18 cellular contexts compared by ENCODE assay signal in the genomic region with DNA sequence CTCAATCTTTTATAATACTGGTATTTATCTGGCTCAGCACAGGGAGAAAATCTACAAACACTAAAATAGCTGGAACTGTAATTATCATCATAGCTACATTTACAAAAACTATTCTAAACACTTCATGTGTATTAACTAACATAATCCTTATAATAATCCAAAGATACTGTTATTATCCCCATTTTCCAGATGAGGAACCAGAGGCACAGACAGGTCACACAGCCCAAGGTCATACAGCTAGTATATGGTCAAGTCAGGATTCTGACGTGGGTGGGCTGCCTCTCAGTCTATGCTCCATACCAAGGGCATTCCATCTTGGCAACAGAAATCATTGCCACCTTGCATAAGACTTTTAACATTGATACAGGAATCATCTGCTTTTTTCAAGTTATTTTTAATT. TPM values are rescaled to one million over a fixed set of nuclear protein-coding genes. Genes with fewer than 3 reads are reported as not detected.
DNase-seq lines count a peak whose midpoint lies in the region; ATAC-seq, FAIRE-seq and TF ChIP-seq lines count a peak whose summit lies in the region.
"Had no signal": no experiment of that assay in that cellular context is flagged by ENCODE, and none has a peak within 500 bp of the region (broad histone marks: within the 10 kb centered on the region; RNA-seq: fewer than 3 reads in every experiment).

No MANE protein-coding gene starts in this region.

- H3K4me3 Mint-ChIP-seq in chondrocyte (ENCODE audit: unreplicated experiment) (no peak overlapping the region), osteocyte (ENCODE audit: unreplicated experiment) (no peak overlapping the region)
- no peak overlapping the region for H3K4me3 Mint-ChIP-seq in CD4-positive, alpha-beta memory T cell
- H3K4me3 Mint-ChIP-seq: CD4-positive, CD25-positive, alpha-beta regulatory T cell had no signal

- no peaks in the 10 kb centered on the region for H3K9me3 ChIP-seq in HepG2 (ENCODE audit: low read length)
- no peaks in the 10 kb centered on the region for H3K9me3 ChIP-seq in right lobe of liver
- H3K9me3 ChIP-seq in CD4-positive, alpha-beta memory T cell (ENCODE audit: control insufficient read depth in 1 of 2, low read length in 2 of 2): no peaks in the 10 kb centered on the region
- H3K9me3 ChIP-seq: BE2C, Caco-2, HAP-1 had no signal

- 86% methylated on average over 1 of the region's 1 CpG for WGBS in HepG2 (ENCODE audit: low lambda C conversion rate)
- 44% methylated on average over 1 of the region's 1 CpG for WGBS in right lobe of liver (ENCODE audit: insufficient coverage, low coverage, low lambda C conversion rate, missing lambda C conversion rate)

- H3K4me1 ChIP-seq in HepG2 (ENCODE audit: insufficient read depth, low read length): peaks cover 34% of the 10 kb centered on the region
- H3K4me1 ChIP-seq in right lobe of liver: peaks cover 0 to 42% (median 11%) of the 10 kb centered on the region in 4 donors
- no peaks in the 10 kb centered on the region for H3K4me1 ChIP-seq in CD4-positive, alpha-beta memory T cell (ENCODE audit: insufficient read depth, low read length)

- ATAC-seq in HepG2: no peak
- ATAC-seq in right lobe of liver: no peak
- no peak for ATAC-seq in HG03108 (IDR thresholded peaks at IDR 0.05; ENCODE audit: unreplicated experiment)

- TF ChIP-seq CTCF in HepG2 (CRISPR knock-in tag; IDR thresholded peaks at IDR 0.05) (no peak), right lobe of liver (IDR thresholded peaks at IDR 0.05) (no peak), chondrocyte (IDR thresholded peaks at IDR 0.05) (no peak), osteocyte (IDR thresholded peaks at IDR 0.05) (no peak)

- no peak overlapping the region for H2AFZ ChIP-seq in HepG2 (ENCODE audit: low read length)

- POLR2A ChIA-PET in HepG2 (lab: Yijun Ruan, JAX): no interaction called here
- POLR2A ChIA-PET in CD4-positive, alpha-beta memory T cell (lab: Charles Lee; ENCODE audit: partially characterized antibody): no interaction called here

- H3K9me3 Mint-ChIP-seq in chondrocyte (ENCODE audit: low read depth): no peaks in the 10 kb centered on the region
- H3K9me3 Mint-ChIP-seq in osteocyte (ENCODE audit: unreplicated experiment): no peaks in the 10 kb centered on the region
- H3K9me3 Mint-ChIP-seq in CD4-positive, alpha-beta memory T cell: no peaks in the 10 kb centered on the region

- no peaks in the 10 kb centered on the region for H3K27me3 ChIP-seq in HepG2 (ENCODE audit: control insufficient read depth in 1 of 2, insufficient read depth in 2 of 2, low read length in 2 of 2)
- no peaks in the 10 kb centered on the region for H3K27me3 ChIP-seq in right lobe of liver
- peaks cover 2% of the 10 kb centered on the region for H3K27me3 ChIP-seq in CD4-positive, alpha-beta memory T cell (ENCODE audit: insufficient read depth, low read length)
- H3K27me3 ChIP-seq: BE2C had no signal

- peaks cover 85% of the 10 kb centered on the region for H3K79me2 ChIP-seq in HepG2 (ENCODE audit: insufficient read depth, low read length)

- no peak for TF ChIP-seq RAD21 in HepG2 (CRISPR knock-in tag; IDR thresholded peaks at IDR 0.05)

- no peak for TF ChIP-seq POLR2A in HepG2 (IDR thresholded peaks at IDR 0.05; ENCODE audit: insufficient read depth in 1 of 2, low read depth in 2 of 2, low read length in 2 of 2)
- TF ChIP-seq POLR2A in right lobe of liver (IDR thresholded peaks at IDR 0.05): no peak

- CTCF ChIA-PET in HepG2 (lab: Yijun Ruan, JAX; ENCODE audit: low intra/inter-chr PET ratio, low total read pairs): no interaction called here
- CTCF ChIA-PET in CD4-positive, alpha-beta memory T cell (lab: Charles Lee; ENCODE audit: partially characterized antibody): interaction anchor here (0.7 kb wide), 1 partner anchor 329 kb away, joined by 3 read pairs; no protein-coding TSS in a partner anchor

- peaks cover 12% of the 10 kb centered on the region; the same call in 1 of the 2 replicates for H4K20me1 ChIP-seq in HepG2 (ENCODE audit: insufficient read depth, low read length)

- H3K36me3 ChIP-seq in HepG2 (replicated peaks in 1 of 2; ENCODE audit: control insufficient read depth in 1 of 2, insufficient read depth in 2 of 2, low read length in 2 of 2) (no peaks in the 10 kb centered on the region; a peak in 2 of 5 replicates), right lobe of liver (no peaks in the 10 kb centered on the region)
- H3K36me3 ChIP-seq in CD4-positive, alpha-beta memory T cell (ENCODE audit: insufficient read depth, low read length): no peaks in the 10 kb centered on the region
- H3K36me3 ChIP-seq: HAP-1 had no signal

- no peaks in the 10 kb centered on the region for H3K27me3 Mint-ChIP-seq in chondrocyte (ENCODE audit: low read depth)
- no peaks in the 10 kb centered on the region for H3K27me3 Mint-ChIP-seq in osteocyte (ENCODE audit: unreplicated experiment)
- H3K27me3 Mint-ChIP-seq in CD4-positive, alpha-beta memory T cell: peaks cover 8 to 11% of the 10 kb centered on the region in 2 donors

- FAIRE-seq in HepG2 (lab: Jason Lieb, UNC): no peak
- FAIRE-seq: D721Med, H1 had no signal

- in situ Hi-C loops in HepG2 (cut with HindIII; ENCODE audit: extremely low pct_ligation_motif_present, low pct_unique_long_range_greater_than_20kb) (no loop called here), ACHN (cut with HindIII; ENCODE audit: low pct_ligation_motif_present, low pct_unique_long_range_greater_than_20kb, low sequenced_read_pairs) (no loop called here), G401 (cut with HindIII; ENCODE audit: low sequenced_read_pairs) (no loop called here)

- no peak overlapping the region for H3K4me2 ChIP-seq in HepG2 (ENCODE audit: low read depth, low read length)
- H3K4me2 ChIP-seq: KMS-11 had no signal

- DNase-seq in HepG2 (ENCODE audit: low spot score) (no peak), right lobe of liver (no peak), chondrocyte (ENCODE audit: low spot score) (no peak), osteocyte (ENCODE audit: extremely low spot score, unreplicated experiment) (no peak), ACHN (no peak), G401 (ENCODE audit: low spot score) (no peak)
- no peak for DNase-seq in CD4-positive, alpha-beta memory T cell
- DNase-seq: BE2C; C1 segment of cervical spinal cord; Caco-2; CD4-positive, CD25-positive, alpha-beta regulatory T cell; GF-D8 had no signal

- no peak overlapping the region for H3K9ac ChIP-seq in HepG2 (ENCODE audit: insufficient read depth, low read depth, low read length)
- H3K9ac ChIP-seq: KMS-11 had no signal

- no peak overlapping the region for H3K27ac ChIP-seq in HepG2 (ENCODE audit: extremely low read length, insufficient read depth, low read length)
- H3K27ac ChIP-seq in right lobe of liver: no peak overlapping the region
- no peak overlapping the region for H3K27ac ChIP-seq in CD4-positive, alpha-beta memory T cell (ENCODE audit: low read depth, low read length)
- H3K27ac ChIP-seq: 22Rv1, KMS-11 had no signal

- peaks cover 77% of the 10 kb centered on the region for H3K4me1 Mint-ChIP-seq in chondrocyte (ENCODE audit: low read depth)
- peaks cover 67% of the 10 kb centered on the region for H3K4me1 Mint-ChIP-seq in osteocyte (ENCODE audit: unreplicated experiment)
- no peaks in the 10 kb centered on the region for H3K4me1 Mint-ChIP-seq in CD4-positive, alpha-beta memory T cell

- intact Hi-C loops in HepG2 (cut with micrococcal nuclease; ENCODE audit: unreplicated experiment) (no loop called here), right lobe of liver (cut with DNase I) (no loop called here)
- intact Hi-C loops in CD4-positive, alpha-beta memory T cell (cut with micrococcal nuclease): no loop called here

- H3K27ac Mint-ChIP-seq in chondrocyte (ENCODE audit: unreplicated experiment): peak overlapping the region; percentile 81
- H3K27ac Mint-ChIP-seq in osteocyte (ENCODE audit: unreplicated experiment): peak overlapping the region; percentile 39
- H3K27ac Mint-ChIP-seq in CD4-positive, alpha-beta memory T cell: no peak overlapping the region
- H3K27ac Mint-ChIP-seq: CD4-positive, CD25-positive, alpha-beta regulatory T cell had no signal

- TF ChIP-seq EP300 in HepG2 (IDR thresholded peaks at IDR 0.05; ENCODE audit: low read depth in 2 of 2, low read length in 2 of 2) (no peak), HepG2 (CRISPR knock-in tag; IDR thresholded peaks at IDR 0.05; ENCODE audit: borderline replicate concordance) (no peak)

- H3K4me3 ChIP-seq in HepG2 (replicated peaks in 1 of 3; ENCODE audit: insufficient read depth in 1 of 3, low read depth in 2 of 3, low read length in 3 of 3) (no peak overlapping the region), right lobe of liver (no peak overlapping the region)
- H3K4me3 ChIP-seq in CD4-positive, alpha-beta memory T cell (ENCODE audit: low read length in 2 of 2): no peak overlapping the region
- H3K4me3 ChIP-seq: HAP-1 had no signal

- BruUV-seq in HepG2 (replicated peaks; lab: Mats Ljungman, UMichigan): no TSS peak

- H3K36me3 Mint-ChIP-seq in chondrocyte (ENCODE audit: low read depth): peaks cover 12% of the 10 kb centered on the region
- H3K36me3 Mint-ChIP-seq in osteocyte (ENCODE audit: unreplicated experiment): peaks cover 6% of the 10 kb centered on the region
- no peaks in the 10 kb centered on the region for H3K36me3 Mint-ChIP-seq in CD4-positive, alpha-beta memory T cell
- H3K36me3 Mint-ChIP-seq: CD4-positive, CD25-positive, alpha-beta regulatory T cell had no signal

RNA-seq across cellular contexts. Expression of gene FERMT2, which starts 11.4 kb away (rescaled TPM):
- total RNA-seq in HepG2 (2016; rRNA removed; fragmentation: Illumina TruSeq; extraction: Trizol) (60.4 and 86.5 TPM in 2 replicates), right lobe of liver (10 to 100 TPM; 40.4 to 64.5 (median 53.3) TPM), chondrocyte (423 to 518 TPM (median 494 TPM) in 3 replicates), osteocyte (302 and 304 TPM in 2 replicates)
- total RNA-seq in HepG2 (2016; cell fraction: cytosol; rRNA removed; fragmentation: Illumina TruSeq; extraction: Trizol; ENCODE audit: low read depth): 5.5 and 6.1 TPM in 2 replicates
- total RNA-seq in HepG2 (2016; cell fraction: insoluble cytoplasmic fraction; rRNA removed; fragmentation: Illumina TruSeq; extraction: Trizol): 56.7 and 83.2 TPM in 2 replicates
- 14.3 and 17.6 TPM in 2 replicates for total RNA-seq in HepG2 (2016; cell fraction: membrane; rRNA removed; fragmentation: Illumina TruSeq; extraction: Trizol)
- 41.6 and 44.8 TPM in 2 replicates for total RNA-seq in HepG2 (2016; cell fraction: nucleus; rRNA removed; fragmentation: Illumina TruSeq; extraction: Trizol)
- polyA plus RNA-seq in HepG2 (2011; rRNA removed): 25.1 and 36.2 TPM in 2 replicates
- polyA plus RNA-seq in HepG2 (2011; cell fraction: cytosol; rRNA removed): 15.4 and 19.3 TPM in 2 replicates
- 14.5 and 17.7 TPM in 2 replicates for polyA plus RNA-seq in HepG2 (2011; cell fraction: nucleus; rRNA removed)
- polyA plus RNA-seq in HepG2 (2012): 28.0 and 32.5 TPM in 2 replicates
- 2.1 and 2.5 TPM in 2 replicates for polyA plus RNA-seq in HepG2 (2016; cell fraction: cytosol; fragmentation: Illumina TruSeq; extraction: Trizol; ENCODE audit: low read depth)
- 65.2 and 71.0 TPM in 2 replicates for polyA plus RNA-seq in HepG2 (2016; cell fraction: insoluble cytoplasmic fraction; fragmentation: Illumina TruSeq; extraction: Trizol; ENCODE audit: low read depth)
- 8.3 and 9.2 TPM in 2 replicates for polyA plus RNA-seq in HepG2 (2016; cell fraction: membrane; fragmentation: Illumina TruSeq; extraction: Trizol; ENCODE audit: low read depth)
- polyA plus RNA-seq in HepG2 (2016; cell fraction: nucleus; fragmentation: Illumina TruSeq; extraction: Trizol; ENCODE audit: insufficient read depth, low read depth): 59.0 and 63.9 TPM in 2 replicates
- polyA minus RNA-seq in HepG2 (2011; rRNA and poly(A)+ RNA removed; ENCODE audit: low replicate concordance): 15.8 and 48.5 TPM in 2 replicates
- polyA minus RNA-seq in HepG2 (2011; cell fraction: cytosol; rRNA and poly(A)+ RNA removed): 23.5 and 25.8 TPM in 2 replicates
- 39.3 and 47.6 TPM in 2 replicates for polyA minus RNA-seq in HepG2 (2011; cell fraction: nucleus; rRNA and poly(A)+ RNA removed)
- total RNA-seq in G401 (2014; rRNA removed; shearing (Covaris generic)): 310 and 400 TPM in 2 replicates
- under 1 TPM; 0.75 to 0.79 TPM for total RNA-seq in CD4-positive, alpha-beta memory T cell
- not detected for polyA plus RNA-seq in CD4-positive, alpha-beta memory T cell
- polyA plus RNA-seq: CD4-positive, CD25-positive, alpha-beta regulatory T cell had no signal

Comparison
In these comparisons a context has a peak if more than half of its experiments do, and no peak if none do; other contexts are left out.
1. H3K27ac Mint-ChIP-seq: peak in chondrocyte (single experiment) and osteocyte (single experiment); none in CD4-positive, alpha-beta memory T cell (0 of 7).